2 cellular contexts compared by ENCODE assay signal in the genomic region with DNA sequence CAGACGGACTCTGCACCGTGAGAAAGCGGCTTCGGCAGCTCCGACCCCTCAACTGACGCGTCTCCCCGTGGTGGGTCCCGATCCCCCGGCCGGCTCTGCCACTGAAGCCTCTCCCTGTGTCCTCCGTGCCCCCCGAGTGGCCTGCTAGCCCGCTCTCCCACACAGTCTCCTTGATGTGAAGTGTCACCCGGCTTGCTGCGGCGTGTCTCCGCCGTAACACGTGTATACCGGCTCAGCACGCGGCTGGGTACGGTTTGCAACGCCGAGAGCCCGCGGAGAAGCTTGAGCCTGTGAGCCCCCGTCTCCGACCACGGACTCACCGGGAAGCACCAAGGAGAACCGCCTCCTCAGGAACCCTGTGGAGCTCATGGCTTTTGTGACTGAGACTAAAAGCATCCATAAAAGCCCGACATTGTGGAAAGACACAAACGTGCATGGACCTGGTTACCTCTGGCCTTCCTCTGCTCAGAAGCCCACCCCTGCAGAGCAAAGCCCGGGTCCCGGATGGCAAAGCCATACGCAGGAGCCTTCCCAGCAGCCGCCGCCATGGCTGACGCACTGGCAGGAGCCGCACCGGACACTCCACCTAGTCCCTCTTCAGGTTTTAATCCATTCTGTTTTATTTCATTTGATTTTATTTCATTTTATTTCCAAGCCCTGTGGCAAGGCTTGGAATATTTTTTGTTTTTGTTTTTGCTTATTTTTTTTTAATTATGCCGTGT.
TF ChIP-seq lines count a peak whose summit lies in the region.

No MANE protein-coding gene starts in this region.

TF ChIP-seq in HepG2, 621 proteins besides CTCF, POLR2A, EP300 and RAD21:
- TF ChIP-seq, protein P1, sequence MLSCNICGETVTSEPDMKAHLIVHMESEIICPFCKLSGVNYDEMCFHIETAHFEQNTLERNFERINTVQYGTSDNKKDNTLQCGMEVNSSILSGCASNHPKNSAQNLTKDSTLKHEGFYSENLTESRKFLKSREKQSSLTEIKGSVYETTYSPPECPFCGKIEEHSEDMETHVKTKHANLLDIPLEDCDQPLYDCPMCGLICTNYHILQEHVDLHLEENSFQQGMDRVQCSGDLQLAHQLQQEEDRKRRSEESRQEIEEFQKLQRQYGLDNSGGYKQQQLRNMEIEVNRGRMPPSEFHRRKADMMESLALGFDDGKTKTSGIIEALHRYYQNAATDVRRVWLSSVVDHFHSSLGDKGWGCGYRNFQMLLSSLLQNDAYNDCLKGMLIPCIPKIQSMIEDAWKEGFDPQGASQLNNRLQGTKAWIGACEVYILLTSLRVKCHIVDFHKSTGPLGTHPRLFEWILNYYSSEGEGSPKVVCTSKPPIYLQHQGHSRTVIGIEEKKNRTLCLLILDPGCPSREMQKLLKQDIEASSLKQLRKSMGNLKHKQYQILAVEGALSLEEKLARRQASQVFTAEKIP (CRISPR knock-in tag; IDR thresholded peaks at IDR 0.05; ENCODE audit: borderline replicate concordance): no peak
- TF ChIP-seq ARNT2 (CRISPR knock-in tag; IDR thresholded peaks at IDR 0.05; ENCODE audit: low read depth): no peak
- TF ChIP-seq FOSL1 (CRISPR knock-in tag; IDR thresholded peaks at IDR 0.05; ENCODE audit: borderline replicate concordance): no peak
- TF ChIP-seq TRIM24 (CRISPR knock-in tag; IDR thresholded peaks at IDR 0.05): no peak
- TF ChIP-seq ZNF567 (CRISPR knock-in tag; IDR thresholded peaks at IDR 0.05; ENCODE audit: borderline replicate concordance): no peak
- TF ChIP-seq HES4 (CRISPR knock-in tag; IDR thresholded peaks at IDR 0.05; ENCODE audit: borderline replicate concordance): 0 out of 2 replicates have a peak, but pooled peaks have one; percentile 40

TF ChIP-seq in K562, 482 proteins besides CTCF, POLR2A, EP300 and RAD21:
- TF ChIP-seq EZH2 (IDR thresholded peaks at IDR 0.05; ENCODE audit: borderline replicate concordance, low read depth, low read length) (0 out of 2 replicates have a peak, but pooled peaks have one; percentile 90), ZNF274 (IDR thresholded peaks at IDR 0.05; ENCODE audit: borderline replicate concordance, low read depth, low read length) (no peak)
